Comparison of ENCODE assay signal across 8 cellular contexts in genomic region chr20:36951977-36952738, GRCh38. TPM values are rescaled to one million over a fixed set of nuclear protein-coding genes. Genes with fewer than 3 reads are reported as not detected.
DNase-seq lines count a peak whose midpoint lies in the region; ATAC-seq and TF ChIP-seq lines count a peak whose summit lies in the region.

No MANE protein-coding gene starts in this region.

- no peak for DNase-seq in activated CD4-positive, alpha-beta T cell treated with anti-CD3 and anti-CD28 coated beads, Interleukin-2, amount 10 ng/mL, durations not matched to agents 24 days and 14 days
- no peak for DNase-seq in activated CD4-positive, alpha-beta T cell treated with anti-CD3 and anti-CD28 coated beads for 1 hour
- no peak for DNase-seq in activated naive CD8-positive, alpha-beta T cell treated with anti-CD3 and anti-CD28 coated beads, Interleukin-2, amount 10 ng/mL, durations not matched to agents 7 days and 5 days
- DNase-seq in thyroid gland (no peak), epidermal melanocyte (ENCODE audit: insufficient read length, low spot score) (no peak), RPMI8226 (no peak)

- H3K4me1 Mint-ChIP-seq in activated CD4-positive, alpha-beta T cell treated with anti-CD3 and anti-CD28 coated beads, Interleukin-2, amount 10 ng/mL, durations not matched to agents 24 days and 14 days: peaks cover 36% of the 10 kb centered on the region
- H3K4me1 Mint-ChIP-seq in activated naive CD8-positive, alpha-beta T cell treated with anti-CD3 and anti-CD28 coated beads, Interleukin-2, amount 10 ng/mL, durations not matched to agents 7 days and 5 days: peaks cover 24% of the 10 kb centered on the region

- POLR2A ChIA-PET in activated naive CD8-positive, alpha-beta T cell treated with anti-CD3 and anti-CD28 coated beads, Interleukin-2, amount 10 ng/mL, durations not matched to agents 7 days and 5 days (lab: Charles Lee): no interaction called here

- H3K9me3 Mint-ChIP-seq in activated CD4-positive, alpha-beta T cell treated with anti-CD3 and anti-CD28 coated beads, Interleukin-2, amount 10 ng/mL, durations not matched to agents 24 days and 14 days: no peaks in the 10 kb centered on the region
- no peaks in the 10 kb centered on the region for H3K9me3 Mint-ChIP-seq in activated naive CD8-positive, alpha-beta T cell treated with anti-CD3 and anti-CD28 coated beads, Interleukin-2, amount 10 ng/mL, durations not matched to agents 7 days and 5 days

- 34 to 52% methylated on average over 7 to 11 of the region's 11 CpGs for WGBS in thyroid gland, 2 donors

- H3K9me3 ChIP-seq in thyroid gland: no peaks in the 10 kb centered on the region

- peak overlapping the region; percentile 98 for H3K4me3 Mint-ChIP-seq in activated CD4-positive, alpha-beta T cell treated with anti-CD3 and anti-CD28 coated beads, Interleukin-2, amount 10 ng/mL, durations not matched to agents 24 days and 14 days
- H3K4me3 Mint-ChIP-seq in activated naive CD8-positive, alpha-beta T cell treated with anti-CD3 and anti-CD28 coated beads, Interleukin-2, amount 10 ng/mL, durations not matched to agents 7 days and 5 days: peak overlapping the region; percentile 91

- H3K27ac ChIP-seq in layer of hippocampus (ENCODE audit: low read depth, low read length) (peak overlapping the region; percentile 58), thyroid gland (peak overlapping the region; percentile 48 to 88 (median 68))

- H3K27ac Mint-ChIP-seq in activated CD4-positive, alpha-beta T cell treated with anti-CD3 and anti-CD28 coated beads, Interleukin-2, amount 10 ng/mL, durations not matched to agents 24 days and 14 days: peak overlapping the region; percentile 96
- peak overlapping the region; percentile 91 for H3K27ac Mint-ChIP-seq in activated naive CD8-positive, alpha-beta T cell treated with anti-CD3 and anti-CD28 coated beads, Interleukin-2, amount 10 ng/mL, durations not matched to agents 7 days and 5 days

- TF ChIP-seq POLR2A in thyroid gland (IDR thresholded peaks at IDR 0.05): no peak

- H3K27me3 ChIP-seq in layer of hippocampus (ENCODE audit: control insufficient read depth, insufficient read depth, low read length) (no peaks in the 10 kb centered on the region), thyroid gland (no peaks in the 10 kb centered on the region)

- no peak for TF ChIP-seq CTCF in thyroid gland (IDR thresholded peaks at IDR 0.05)

- peak overlapping the region in 2 of 3 donors; percentile 26 to 86 for H3K4me3 ChIP-seq in thyroid gland (replicated peaks in 1 of 3)

- no peak for ATAC-seq in activated naive CD8-positive, alpha-beta T cell treated with anti-CD3 and anti-CD28 coated beads, Interleukin-2, amount 10 ng/mL, durations not matched to agents 7 days and 5 days (ENCODE audit: low read depth)
- ATAC-seq in GM21529 (IDR thresholded peaks at IDR 0.05; ENCODE audit: unreplicated experiment): no peak

- H3K4me1 ChIP-seq in thyroid gland: peaks cover 22 to 28% of the 10 kb centered on the region in 2 donors

- H3K36me3 ChIP-seq in thyroid gland: no peaks in the 10 kb centered on the region

- H3K36me3 Mint-ChIP-seq in activated CD4-positive, alpha-beta T cell treated with anti-CD3 and anti-CD28 coated beads, Interleukin-2, amount 10 ng/mL, durations not matched to agents 24 days and 14 days (ENCODE audit: low read depth): peaks cover 11% of the 10 kb centered on the region
- peaks cover 21% of the 10 kb centered on the region for H3K36me3 Mint-ChIP-seq in activated naive CD8-positive, alpha-beta T cell treated with anti-CD3 and anti-CD28 coated beads, Interleukin-2, amount 10 ng/mL, durations not matched to agents 7 days and 5 days

- H3K27me3 Mint-ChIP-seq in activated CD4-positive, alpha-beta T cell treated with anti-CD3 and anti-CD28 coated beads, Interleukin-2, amount 10 ng/mL, durations not matched to agents 24 days and 14 days: no peaks in the 10 kb centered on the region
- H3K27me3 Mint-ChIP-seq in activated naive CD8-positive, alpha-beta T cell treated with anti-CD3 and anti-CD28 coated beads, Interleukin-2, amount 10 ng/mL, durations not matched to agents 7 days and 5 days: no peaks in the 10 kb centered on the region

- intact Hi-C loops in activated CD4-positive, alpha-beta T cell treated with anti-CD3 and anti-CD28 coated beads, Interleukin-2, amount 10 ng/mL, durations not matched to agents 24 days and 14 days (cut with micrococcal nuclease): loop anchor here (2.0 kb wide), 2 partner anchors 23 to 91 kb away; no protein-coding TSS in a partner anchor
- intact Hi-C loops in thyroid gland (cut with DNase I): no loop called here

RNA-seq across cellular contexts. Expression of gene SAMHD1, which starts 0.7 kb away (rescaled TPM):
- total RNA-seq in activated CD4-positive, alpha-beta T cell treated with anti-CD3 and anti-CD28 coated beads, Interleukin-2, amount 10 ng/mL, durations not matched to agents 24 days and 14 days: 51.6 TPM in 2 replicates
- 100 to 1,000 TPM; 222 to 229 TPM for total RNA-seq in activated naive CD8-positive, alpha-beta T cell treated with anti-CD3 and anti-CD28 coated beads, Interleukin-2, amount 10 ng/mL, durations not matched to agents 7 days and 5 days
- total RNA-seq in thyroid gland: 100 to 1,000 TPM in 2 of 4 donors, 10 to 100 TPM in 2; 60.6 to 227 (median 112) TPM
